In genomic region chr12:112898380-112898779, GRCh38 we compare ENCODE assay signal across 19 cellular contexts. TPM values are rescaled to one million over a fixed set of nuclear protein-coding genes. Genes with fewer than 3 reads are reported as not detected.
A peak's percentile ranks its signal among the peaks of the same experiment; 100 is the strongest.
DNase-seq lines count a peak whose midpoint lies in the region; ATAC-seq and TF ChIP-seq lines count a peak whose summit lies in the region.
"Had no signal": no experiment of that assay in that cellular context is flagged by ENCODE, and none has a peak within 500 bp of the region (broad histone marks: within the 10 kb centered on the region; RNA-seq: fewer than 3 reads in every experiment).

No MANE protein-coding gene starts in this region.

- intact Hi-C loops in vagina (cut with DNase I): no loop called here

- no peak for TF ChIP-seq CTCF in osteoblast (IDR thresholded peaks at IDR 0.05; ENCODE audit: extremely low read depth, low read depth, low read length)
- TF ChIP-seq CTCF in vagina (IDR thresholded peaks at IDR 0.05): no peak

- no peak for ATAC-seq in activated CD8-positive, alpha-beta memory T cell treated with anti-CD3 and anti-CD28 coated beads, Interleukin-2, amount 10 ng/mL, durations not matched to agents 7 days and 5 days
- no peak for ATAC-seq in T-cell (replicated peaks in 1 of 4)

- H3K27me3 ChIP-seq in osteoblast (ENCODE audit: insufficient read depth, low read length): peaks cover 7% of the 10 kb centered on the region
- H3K27me3 ChIP-seq in vagina: no peaks in the 10 kb centered on the region
- H3K27me3 ChIP-seq: BLaER1 had no signal

- H3K9me3 ChIP-seq in osteoblast (ENCODE audit: low read depth, low read length): no peaks in the 10 kb centered on the region
- H3K9me3 ChIP-seq in vagina: no peaks in the 10 kb centered on the region
- H3K9me3 ChIP-seq: BLaER1 had no signal

- H2AFZ ChIP-seq in osteoblast (ENCODE audit: low read length): no peak overlapping the region

- peak; percentile 32 for DNase-seq in activated CD8-positive, alpha-beta memory T cell treated with anti-CD3 and anti-CD28 coated beads, Interleukin-2, amount 10 ng/mL, durations not matched to agents 7 days and 5 days
- no peak for DNase-seq in activated CD8-positive, alpha-beta memory T cell treated with anti-CD3 and anti-CD28 coated beads, Interleukin-2, amount 50 U/mL, for 48 hours
- peak; percentile 43 for DNase-seq in osteoblast (ENCODE audit: insufficient read length, low spot score, missing footprints)
- peak; percentile 54 to 58 for DNase-seq in vagina (ENCODE audit: extremely low spot score in 2 of 2)
- DNase-seq in NCI-H226: no peak
- DNase-seq in T-cell: no peak
- DNase-seq: Calu3; CD4-positive, alpha-beta T cell; COR-L47; DMS53; DMS79 treated with DMSO at 0.1 percent for 48 hours; GF-D8; GOT3; HCEC 1CT had no signal

- H3K27ac Mint-ChIP-seq in activated CD8-positive, alpha-beta memory T cell treated with anti-CD3 and anti-CD28 coated beads, Interleukin-2, amount 10 ng/mL, durations not matched to agents 7 days and 5 days: no peak overlapping the region
- no peak overlapping the region for H3K27ac Mint-ChIP-seq in T-cell
- H3K27ac Mint-ChIP-seq: B cell; CD4-positive, alpha-beta T cell had no signal

- TF ChIP-seq POLR2A in vagina (IDR thresholded peaks at IDR 0.05): no peak

- H3K36me3 Mint-ChIP-seq in activated CD8-positive, alpha-beta memory T cell treated with anti-CD3 and anti-CD28 coated beads, Interleukin-2, amount 10 ng/mL, durations not matched to agents 7 days and 5 days: peaks cover 2% of the 10 kb centered on the region
- no peaks in the 10 kb centered on the region for H3K36me3 Mint-ChIP-seq in T-cell

- CTCF ChIA-PET in activated CD8-positive, alpha-beta memory T cell treated with anti-CD3 and anti-CD28 coated beads, Interleukin-2, amount 10 ng/mL, durations not matched to agents 7 days and 5 days (lab: Charles Lee): interaction anchor here (0.9 kb wide), 1 partner anchor 255 kb away, joined by 3 read pairs; no protein-coding TSS in a partner anchor
- CTCF ChIA-PET in T-cell (lab: Charles Lee): interaction anchor here in 1 of 2 donors (0.6 kb wide), 1 partner anchor 126 kb away, joined by 5 read pairs; no protein-coding TSS in a partner anchor

- H4K20me1 ChIP-seq in osteoblast (ENCODE audit: insufficient read depth, low read length): no peaks in the 10 kb centered on the region
- H4K20me1 ChIP-seq: BLaER1 had no signal

- no peaks in the 10 kb centered on the region for H3K4me1 ChIP-seq in osteoblast (ENCODE audit: insufficient read depth, low read length)
- H3K4me1 ChIP-seq in vagina: no peaks in the 10 kb centered on the region

- no peak overlapping the region for H3K4me2 ChIP-seq in osteoblast (ENCODE audit: insufficient read depth, low read length)
- H3K4me2 ChIP-seq: BLaER1 had no signal

- no peak overlapping the region for H3K27ac ChIP-seq in osteoblast (ENCODE audit: low read depth, low read length)
- H3K27ac ChIP-seq in vagina: no peak overlapping the region
- H3K27ac ChIP-seq: 22Rv1, BLaER1, C4-2B had no signal

- no peaks in the 10 kb centered on the region for H3K79me2 ChIP-seq in osteoblast (ENCODE audit: insufficient read depth, low read length)

- peaks cover 24% of the 10 kb centered on the region for H3K4me1 Mint-ChIP-seq in activated CD8-positive, alpha-beta memory T cell treated with anti-CD3 and anti-CD28 coated beads, Interleukin-2, amount 10 ng/mL, durations not matched to agents 7 days and 5 days
- peaks cover 11 to 23% (median 18%) of the 10 kb centered on the region in 3 donors for H3K4me1 Mint-ChIP-seq in T-cell

- H3K36me3 ChIP-seq in osteoblast (ENCODE audit: insufficient read depth, low read length): no peaks in the 10 kb centered on the region
- H3K36me3 ChIP-seq in vagina: no peaks in the 10 kb centered on the region
- H3K36me3 ChIP-seq: BLaER1 had no signal

- H3K9me3 Mint-ChIP-seq in activated CD8-positive, alpha-beta memory T cell treated with anti-CD3 and anti-CD28 coated beads, Interleukin-2, amount 10 ng/mL, durations not matched to agents 7 days and 5 days (ENCODE audit: low read depth): no peaks in the 10 kb centered on the region
- H3K9me3 Mint-ChIP-seq in T-cell: no peaks in the 10 kb centered on the region
- H3K9me3 Mint-ChIP-seq: CD4-positive, alpha-beta T cell had no signal

- H3K27me3 Mint-ChIP-seq in activated CD8-positive, alpha-beta memory T cell treated with anti-CD3 and anti-CD28 coated beads, Interleukin-2, amount 10 ng/mL, durations not matched to agents 7 days and 5 days: peaks cover 23% of the 10 kb centered on the region
- peaks cover 13 to 14% of the 10 kb centered on the region in 2 donors for H3K27me3 Mint-ChIP-seq in T-cell

- H3K4me3 ChIP-seq in osteoblast (ENCODE audit: insufficient read depth, low read length) (no peak overlapping the region), vagina (no peak overlapping the region)
- H3K4me3 ChIP-seq: BLaER1 had no signal

- no peak overlapping the region for H3K4me3 Mint-ChIP-seq in activated CD8-positive, alpha-beta memory T cell treated with anti-CD3 and anti-CD28 coated beads, Interleukin-2, amount 10 ng/mL, durations not matched to agents 7 days and 5 days
- no peak overlapping the region for H3K4me3 Mint-ChIP-seq in T-cell
- H3K4me3 Mint-ChIP-seq: B cell; CD4-positive, alpha-beta T cell had no signal

- POLR2A ChIA-PET in T-cell (lab: Charles Lee): no interaction called here

RNA-seq across cellular contexts. Expression of gene OAS1, which starts 8.4 kb away (rescaled TPM):
- 100 to 1,000 TPM; 161 to 292 TPM for total RNA-seq in activated CD8-positive, alpha-beta memory T cell treated with anti-CD3 and anti-CD28 coated beads, Interleukin-2, amount 10 ng/mL, durations not matched to agents 7 days and 5 days
- total RNA-seq in osteoblast: 0.59 and 3.6 TPM in 2 replicates
- 30.9 TPM for total RNA-seq in vagina
- total RNA-seq in T-cell: 10 to 100 TPM in 4 of 5 donors, 1 to 10 TPM in 1; 8.5 to 22.9 (median 11.4) TPM
- total RNA-seq: G401 had no signal

RNA-seq across cellular contexts. Expression of gene OAS3, which starts 39.9 kb away (rescaled TPM):
- total RNA-seq in activated CD8-positive, alpha-beta memory T cell treated with anti-CD3 and anti-CD28 coated beads, Interleukin-2, amount 10 ng/mL, durations not matched to agents 7 days and 5 days: 100 to 1,000 TPM; 290 to 394 TPM
- total RNA-seq in osteoblast: 1.8 and 6.9 TPM in 2 replicates
- total RNA-seq in vagina: 20.1 TPM
- 10 to 100 TPM; 18.4 to 38.5 (median 24.5) TPM for total RNA-seq in T-cell

Comparison
In these comparisons a context has a peak if more than half of its experiments do, and no peak if none do; other contexts are left out.
1. DNase-seq: peak in activated CD8-positive, alpha-beta memory T cell treated with anti-CD3 and anti-CD28 coated beads, Interleukin-2, amount 10 ng/mL, durations not matched to agents 7 days and 5 days (single experiment), osteoblast (single experiment) and vagina (2 of 2); none in activated CD8-positive, alpha-beta memory T cell treated with anti-CD3 and anti-CD28 coated beads, Interleukin-2, amount 50 U/mL, for 48 hours (single experiment), NCI-H226 (single experiment) and T-cell (0 of 34).
2. RNA of gene OAS3, which starts 39.9 kb away (total RNA-seq): 290 to 394 TPM in activated CD8-positive, alpha-beta memory T cell treated with anti-CD3 and anti-CD28 coated beads, Interleukin-2, amount 10 ng/mL, durations not matched to agents 7 days and 5 days; 18.4 to 38.5 TPM in T-cell, 20.1 TPM in vagina (single experiment) and 1.8 to 6.9 TPM in osteoblast; every median in the first group is over 4 times any median in the second.